In genomic region chr3:71450162-71450561, GRCh38 we compare ENCODE assay signal across 25 cellular contexts.
DNase-seq lines count a peak whose midpoint lies in the region; ATAC-seq, FAIRE-seq and TF ChIP-seq lines count a peak whose summit lies in the region.
"Had no signal": no experiment of that assay in that cellular context is flagged by ENCODE, and none has a peak within 500 bp of the region (broad histone marks: within the 10 kb centered on the region; RNA-seq: fewer than 3 reads in every experiment).

No MANE protein-coding gene starts in this region.

- H3K4me2 ChIP-seq in MM.1S (ENCODE audit: low read depth, low read length): peak overlapping the region; percentile 58

- H3K4me3 Mint-ChIP-seq in activated CD4-positive, alpha-beta memory T cell treated with anti-CD3 and anti-CD28 coated beads for 36 hours: no peak overlapping the region
- H3K4me3 Mint-ChIP-seq in activated CD4-positive, alpha-beta memory T cell treated with anti-CD3 and anti-CD28 coated beads, Interleukin-2, amount 10 ng/mL, durations not matched to agents 7 days and 5 days: no peak overlapping the region

- intact Hi-C loops in activated CD4-positive, alpha-beta memory T cell treated with anti-CD3 and anti-CD28 coated beads for 36 hours (cut with micrococcal nuclease): no loop called here
- intact Hi-C loops in body of pancreas (cut with DNase I) (no loop called here), pancreas (cut with DNase I) (no loop called here)

- peak overlapping the region; percentile 4 for H3K27ac Mint-ChIP-seq in activated CD4-positive, alpha-beta memory T cell treated with anti-CD3 and anti-CD28 coated beads for 36 hours
- H3K27ac Mint-ChIP-seq in activated CD4-positive, alpha-beta memory T cell treated with anti-CD3 and anti-CD28 coated beads, Interleukin-2, amount 10 ng/mL, durations not matched to agents 7 days and 5 days: no peak overlapping the region

- no peak for FAIRE-seq in pancreas (lab: Jason Lieb, UNC)
- FAIRE-seq: bronchial epithelial cell, endothelial cell of umbilical vein, TTC549 had no signal

- CTCF ChIA-PET in activated CD4-positive, alpha-beta memory T cell treated with anti-CD3 and anti-CD28 coated beads for 36 hours (lab: Charles Lee): interaction anchor here (0.6 kb wide), 1 partner anchor 31 kb away, joined by 3 read pairs; no protein-coding TSS in a partner anchor
- CTCF ChIA-PET in activated CD4-positive, alpha-beta memory T cell treated with anti-CD3 and anti-CD28 coated beads, Interleukin-2, amount 10 ng/mL, durations not matched to agents 7 days and 5 days (lab: Charles Lee): no interaction called here

- no peaks in the 10 kb centered on the region for H4K20me1 ChIP-seq in MM.1S (ENCODE audit: insufficient read depth, low read length)
- H4K20me1 ChIP-seq: BLaER1 treated with 17β-estradiol and CSF1 and Interleukin-3, amounts not matched to agents 10 nM and 100 nM had no signal

- H3K27me3 ChIP-seq in MM.1S (replicated peaks; ENCODE audit: insufficient read depth, low read length) (no peaks in the 10 kb centered on the region), body of pancreas (no peaks in the 10 kb centered on the region), pancreas (no peaks in the 10 kb centered on the region)
- H3K27me3 ChIP-seq: neutrophil, upper lobe of right lung had no signal

- H3K4me3 ChIP-seq in MM.1S (ENCODE audit: low read length): peak overlapping the region; percentile 14; the same call in 1 of the 2 replicates
- H3K4me3 ChIP-seq in body of pancreas: no peak overlapping the region
- no peak overlapping the region for H3K4me3 ChIP-seq in pancreas
- H3K4me3 ChIP-seq: BLaER1 treated with 17β-estradiol and CSF1 and Interleukin-3, amounts not matched to agents 10 nM and 100 nM; left ventricle myocardium inferior; upper lobe of right lung had no signal

- H3K27me3 Mint-ChIP-seq in activated CD4-positive, alpha-beta memory T cell treated with anti-CD3 and anti-CD28 coated beads for 36 hours: no peaks in the 10 kb centered on the region
- H3K27me3 Mint-ChIP-seq in activated CD4-positive, alpha-beta memory T cell treated with anti-CD3 and anti-CD28 coated beads, Interleukin-2, amount 10 ng/mL, durations not matched to agents 7 days and 5 days: peaks cover 2% of the 10 kb centered on the region

- H2AFZ ChIP-seq in MM.1S (ENCODE audit: low read length): 0 out of 2 replicates have a peak overlapping the region, but pooled peaks have one; percentile 6

- H3K27ac ChIP-seq in MM.1S (ENCODE audit: low read length) (peak overlapping the region; percentile 72), body of pancreas (peak overlapping the region in 3 of 4 donors; percentile 3 to 43 (median 37)), pancreas (peak overlapping the region in 2 of 4 donors; percentile 38 to 52)
- H3K27ac ChIP-seq: BLaER1 treated with 17β-estradiol and CSF1 and Interleukin-3, amounts not matched to agents 10 nM and 100 nM; left ventricle myocardium inferior; RWPE1; upper lobe of right lung had no signal

- TF ChIP-seq POLR2A in body of pancreas (IDR thresholded peaks at IDR 0.05): no peak

- H3K9me3 Mint-ChIP-seq in activated CD4-positive, alpha-beta memory T cell treated with anti-CD3 and anti-CD28 coated beads for 36 hours: no peaks in the 10 kb centered on the region
- no peaks in the 10 kb centered on the region for H3K9me3 Mint-ChIP-seq in activated CD4-positive, alpha-beta memory T cell treated with anti-CD3 and anti-CD28 coated beads, Interleukin-2, amount 10 ng/mL, durations not matched to agents 7 days and 5 days

- WGBS in body of pancreas, 2 donors: 26 to 34% methylated on average over 6 of the region's 6 CpGs
- WGBS in pancreas, 2 donors: 21 to 23% methylated on average over 6 of the region's 6 CpGs

- ATAC-seq in body of pancreas (peak; percentile 56), pancreas (peak; percentile 41 to 83 (median 69)), HG02571 (IDR thresholded peaks at IDR 0.05; ENCODE audit: unreplicated experiment) (no peak)
- ATAC-seq: HCT116, upper lobe of right lung had no signal

- H3K4me1 Mint-ChIP-seq in activated CD4-positive, alpha-beta memory T cell treated with anti-CD3 and anti-CD28 coated beads for 36 hours (ENCODE audit: low read depth): peaks cover 89% of the 10 kb centered on the region
- peaks cover 78% of the 10 kb centered on the region for H3K4me1 Mint-ChIP-seq in activated CD4-positive, alpha-beta memory T cell treated with anti-CD3 and anti-CD28 coated beads, Interleukin-2, amount 10 ng/mL, durations not matched to agents 7 days and 5 days

- no peaks in the 10 kb centered on the region for H3K9me2 ChIP-seq in MM.1S (replicated peaks; ENCODE audit: insufficient read depth, low read length)

- H3K79me2 ChIP-seq in MM.1S (ENCODE audit: low read length): no peaks in the 10 kb centered on the region

- no peaks in the 10 kb centered on the region for H3K36me3 Mint-ChIP-seq in activated CD4-positive, alpha-beta memory T cell treated with anti-CD3 and anti-CD28 coated beads for 36 hours
- no peaks in the 10 kb centered on the region for H3K36me3 Mint-ChIP-seq in activated CD4-positive, alpha-beta memory T cell treated with anti-CD3 and anti-CD28 coated beads, Interleukin-2, amount 10 ng/mL, durations not matched to agents 7 days and 5 days (ENCODE audit: low read depth)

- TF ChIP-seq CTCF in MM.1S (IDR thresholded peaks at IDR 0.05; ENCODE audit: low read length) (no peak), body of pancreas (IDR thresholded peaks at IDR 0.05) (no peak), pancreas (IDR thresholded peaks at IDR 0.05) (no peak)

- H3K36me3 ChIP-seq in MM.1S (replicated peaks; ENCODE audit: insufficient read depth, low read length) (no peaks in the 10 kb centered on the region), body of pancreas (replicated peaks in 1 of 2; ENCODE audit: insufficient read depth in 1 of 2, low read depth in 2 of 2) (no peaks in the 10 kb centered on the region), pancreas (no peaks in the 10 kb centered on the region)
- H3K36me3 ChIP-seq: BLaER1 treated with 17β-estradiol and CSF1 and Interleukin-3, amounts not matched to agents 10 nM and 100 nM; left ventricle myocardium inferior; neutrophil; upper lobe of right lung had no signal

- peak overlapping the region; percentile 50 for H3K9ac ChIP-seq in MM.1S (ENCODE audit: low read length)
- H3K9ac ChIP-seq: BLaER1 treated with 17β-estradiol and CSF1 and Interleukin-3, amounts not matched to agents 10 nM and 100 nM had no signal

- no peak for DNase-seq in activated CD4-positive, alpha-beta memory T cell treated with anti-CD3 and anti-CD28 coated beads for 36 hours
- no peak for DNase-seq in activated CD4-positive, alpha-beta memory T cell treated with anti-CD3 and anti-CD28 coated beads, Interleukin-2, amount 10 ng/mL, durations not matched to agents 7 days and 5 days
- DNase-seq in MM.1S (peak; percentile 67), body of pancreas (peak in 1 of 4 donors; percentile 48), pancreas (peak in 1 of 6 donors; percentile 35), hypothalamus (lab: John Stamatoyannopoulos, UW) (no peak)
- DNase-seq in activated CD8-positive, alpha-beta memory T cell treated with anti-CD3 and anti-CD28 coated beads for 24 hours: no peak
- DNase-seq: activated CD4-positive, alpha-beta T cell treated with anti-CD3 and anti-CD28 coated beads for 48 hours; DMS 273 treated with DMSO at 0.1 percent for 48 hours; GDM1; head of caudate nucleus; left ventricle myocardium inferior; NCI-H1105 treated with DMSO at 0.1 percent for 48 hours; NCI-H2107; NCI-H524; stimulated activated CD4-positive, alpha-beta T cell treated with anti-CD3 and anti-CD28 coated beads, Interleukin-4, amount 100 ng/mL, for 4 hours; upper lobe of right lung had no signal

- no peaks in the 10 kb centered on the region for H3K9me3 ChIP-seq in MM.1S (replicated peaks; ENCODE audit: insufficient read depth, low read length)
- no peaks in the 10 kb centered on the region for H3K9me3 ChIP-seq in body of pancreas
- no peaks in the 10 kb centered on the region for H3K9me3 ChIP-seq in pancreas
- H3K9me3 ChIP-seq: BLaER1 treated with 17β-estradiol and CSF1 and Interleukin-3, amounts not matched to agents 10 nM and 100 nM; left ventricle myocardium inferior; neutrophil; upper lobe of right lung had no signal

- H3K4me1 ChIP-seq in MM.1S (ENCODE audit: low read length) (peaks cover 38% of the 10 kb centered on the region), body of pancreas (peaks cover 52% of the 10 kb centered on the region), pancreas (peaks cover 0 to 51% (median 15%) of the 10 kb centered on the region in 3 donors)

- peaks cover 16% of the 10 kb centered on the region for H3F3A ChIP-seq in MM.1S (ENCODE audit: insufficient read depth, low read length)

- POLR2A ChIA-PET in activated CD4-positive, alpha-beta memory T cell treated with anti-CD3 and anti-CD28 coated beads for 36 hours (lab: Charles Lee): interaction anchor here (0.6 kb wide), 1 partner anchor 1071 kb away, joined by 3 read pairs; no protein-coding TSS in a partner anchor
- POLR2A ChIA-PET in activated CD4-positive, alpha-beta memory T cell treated with anti-CD3 and anti-CD28 coated beads, Interleukin-2, amount 10 ng/mL, durations not matched to agents 7 days and 5 days (lab: Charles Lee): no interaction called here
